ENCODE assay signal across 1 cellular context in genomic region chr16:23183486-23183862, GRCh38.
TF ChIP-seq lines count a peak whose summit lies in the region.

No MANE protein-coding gene starts in this region.

TF ChIP-seq in H1, 55 proteins besides CTCF, POLR2A, EP300 and RAD21:
- TF ChIP-seq JUN (IDR thresholded peaks at IDR 0.05; ENCODE audit: low read depth, low read length) (no peak), EZH2 (IDR thresholded peaks at IDR 0.05; ENCODE audit: low read depth, low read length, severe bottlenecking) (peak; percentile 16), KDM1A (IDR thresholded peaks at IDR 0.05; ENCODE audit: borderline replicate concordance, low read length) (peak; percentile 71; the same call in 1 of the 2 replicates), RNF2 (IDR thresholded peaks at IDR 0.05; ENCODE audit: borderline replicate concordance, low read depth, low read length, missing control alignments, poor library complexity, severe bottlenecking) (no peak), BCL11A (IDR thresholded peaks at IDR 0.05; ENCODE audit: low read depth in 2 of 2, low read length in 2 of 2) (no peak)
TF ChIP-seq in H1: peak in this region for 2.
